ENCODE assay signal across 8 cellular contexts in the genomic region with DNA sequence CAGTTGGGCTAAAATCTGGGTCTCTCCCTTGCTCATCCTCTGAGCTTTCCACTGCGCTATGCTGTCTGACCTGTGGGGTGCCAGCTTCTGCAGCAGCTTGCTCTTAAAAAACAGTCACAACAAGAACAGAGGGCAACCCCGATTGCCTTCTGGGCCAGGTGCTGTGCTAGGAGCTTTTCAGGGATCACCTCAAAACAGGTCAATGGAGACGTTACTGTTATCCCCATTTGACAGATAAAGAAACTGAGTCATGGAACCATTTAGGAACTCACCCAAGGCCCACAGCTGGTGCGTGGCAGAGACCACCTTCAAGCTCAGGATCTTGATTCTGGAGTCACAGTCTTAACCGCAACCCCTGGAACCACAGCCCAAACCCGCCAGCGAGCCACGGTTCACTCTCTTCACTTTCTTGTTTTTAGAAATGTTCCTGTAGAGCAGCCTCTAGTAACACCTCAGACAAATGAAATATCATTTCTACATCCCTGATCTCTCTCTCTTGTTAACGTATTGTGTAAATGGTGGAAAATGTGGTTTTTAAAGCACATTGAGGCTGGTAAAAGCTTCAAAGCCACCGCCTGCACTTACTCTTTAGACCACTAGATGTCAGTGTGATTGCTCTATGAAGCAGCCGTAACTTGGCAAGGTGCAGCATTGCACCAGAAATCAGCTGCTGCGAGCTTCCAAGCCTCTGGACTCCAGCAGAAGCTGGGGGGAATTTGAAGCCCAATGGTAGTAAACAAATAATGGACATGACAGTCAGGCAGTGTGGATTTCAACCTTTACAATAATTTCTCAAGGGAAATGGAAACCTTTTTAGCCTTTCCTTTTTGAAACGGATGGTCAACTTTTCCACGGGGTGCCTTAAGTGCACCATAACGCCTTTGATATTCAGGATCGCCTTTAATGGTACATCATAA. TPM values are rescaled to one million over a fixed set of nuclear protein-coding genes. Genes with fewer than 3 reads are reported as not detected.
DNase-seq lines count a peak whose midpoint lies in the region; ATAC-seq, FAIRE-seq and TF ChIP-seq lines count a peak whose summit lies in the region.

No MANE protein-coding gene starts in this region.

- FAIRE-seq in pancreas (lab: Jason Lieb, UNC) (peak; percentile 17), urothelium cell line (lab: Jason Lieb, UNC) (no peak)

- H3K79me2 ChIP-seq in SK-N-SH (ENCODE audit: insufficient read depth) = no peaks in the 10 kb centered on the region

- H3K4me1 ChIP-seq in SK-N-SH (ENCODE audit: control insufficient read depth in 1 of 2, insufficient read depth in 2 of 2, low read depth in 1 of 2, low read length in 1 of 2) (no peaks in the 10 kb centered on the region), pancreas (no peaks in the 10 kb centered on the region)

- ATAC-seq in pancreas = peak; percentile 77 to 93 (median 92)

- POLR2A ChIA-PET in SK-N-SH (lab: Yijun Ruan, JAX) = no interaction called here

- H3K9me2 ChIP-seq in SK-N-SH = no peaks in the 10 kb centered on the region

- DNase-seq in GM04503 (ENCODE audit: low read depth) (peak; percentile 21), HCEC 1CT (peak; percentile 71), MV-4-11 (lab: John Stamatoyannopoulos, UW) (peak; percentile 84), SK-N-SH (peak; percentile 51), glomerular endothelial cell (ENCODE audit: extremely low read depth, low read depth, low spot score) (peak; percentile 41), pancreas (peak in 5 of 6 donors; percentile 48 to 79 (median 61)), urothelium cell line (ENCODE audit: low spot score) (peak; percentile 88)
- DNase-seq in activated naive CD4-positive, alpha-beta T cell treated with anti-CD3 and anti-CD28 coated beads, Interleukin-2, amount 50 U/mL, for 16 hours = peak; percentile 75

- peak; percentile 74 for TF ChIP-seq RAD21 in SK-N-SH (IDR thresholded peaks at IDR 0.05; ENCODE audit: low read length)

- no peak for TF ChIP-seq EP300 in SK-N-SH (IDR thresholded peaks at IDR 0.05; ENCODE audit: borderline replicate concordance in 1 of 2, low read depth in 1 of 2, low read length in 1 of 2)

- H3K9ac ChIP-seq in SK-N-SH = no peak overlapping the region

- H3K27ac ChIP-seq in SK-N-SH (ENCODE audit: low read depth in 2 of 2, low read length in 1 of 2) = no peak overlapping the region
- H3K27ac ChIP-seq in pancreas = no peak overlapping the region

- WGBS in SK-N-SH (ENCODE audit: low lambda C conversion rate) = 43% methylated on average over 15 of the region's 16 CpGs
- 57 to 60% methylated on average over 16 of the region's 16 CpGs for WGBS in pancreas, 2 donors

- H3F3A ChIP-seq in SK-N-SH (replicated peaks; ENCODE audit: insufficient read depth) = no peaks in the 10 kb centered on the region

- CTCF ChIA-PET in SK-N-SH (lab: Yijun Ruan, JAX) = interaction anchor here (0.5 to 4.4 kb wide), 53 partner anchors 9 to 1524 kb away, joined by 3 to 49 read pairs (median 4); no protein-coding TSS in a partner anchor

- intact Hi-C loops in pancreas (cut with DNase I) = loop anchor here in 1 of 3 donors (10.0 kb wide), 1 partner anchor 347 kb away; no protein-coding TSS in a partner anchor

- H3K9me3 ChIP-seq in SK-N-SH (no peaks in the 10 kb centered on the region), pancreas (no peaks in the 10 kb centered on the region)

- TF ChIP-seq CTCF in SK-N-SH (IDR thresholded peaks at IDR 0.05) (peak; percentile 93), pancreas (IDR thresholded peaks at IDR 0.05) (peak; percentile 87 to 97 (median 96))

- H3K4me3 ChIP-seq in SK-N-SH (ENCODE audit: low read depth in 2 of 2, low read length in 1 of 2) (peak overlapping the region in 1 of 2 experiments; percentile 32; a peak in 1 of 4 replicates), pancreas (peak overlapping the region in 1 of 4 donors; percentile 22)

- H3K36me3 ChIP-seq in SK-N-SH (replicated peaks in 1 of 2; ENCODE audit: control insufficient read depth in 1 of 2, insufficient read depth in 2 of 2, low read length in 1 of 2) (no peaks in the 10 kb centered on the region), pancreas (no peaks in the 10 kb centered on the region)

- H4K20me1 ChIP-seq in SK-N-SH (ENCODE audit: insufficient read depth) = no peaks in the 10 kb centered on the region

- H2AFZ ChIP-seq in SK-N-SH (ENCODE audit: low read depth) = no peak overlapping the region

- H3K27me3 ChIP-seq in SK-N-SH (ENCODE audit: insufficient read depth) (peaks cover 50% of the 10 kb centered on the region), pancreas (no peaks in the 10 kb centered on the region)

- no peak overlapping the region for H3K4me2 ChIP-seq in SK-N-SH

TF ChIP-seq in SK-N-SH, 30 proteins besides CTCF, POLR2A, EP300 and RAD21:
- TF ChIP-seq RXRA (IDR thresholded peaks at IDR 0.05; ENCODE audit: borderline replicate concordance, low read depth) = no peak
- peak; percentile 32; the same call in 1 of the 2 replicates for TF ChIP-seq NFIC (IDR thresholded peaks at IDR 0.05; ENCODE audit: borderline replicate concordance)
- no peak for TF ChIP-seq MEF2A (IDR thresholded peaks at IDR 0.05; ENCODE audit: borderline replicate concordance, low read depth)
- no peak for TF ChIP-seq FOXM1 (IDR thresholded peaks at IDR 0.05; ENCODE audit: low read depth)
- TF ChIP-seq FOXJ3 (CRISPR knock-in tag; IDR thresholded peaks at IDR 0.05) = no peak
- no peak for TF ChIP-seq JUND (IDR thresholded peaks at IDR 0.05)
- peak; percentile 71 for TF ChIP-seq SMC3 (IDR thresholded peaks at IDR 0.05; ENCODE audit: low read depth, low read length)
- no peak for TF ChIP-seq SIN3A (IDR thresholded peaks at IDR 0.05; ENCODE audit: borderline replicate concordance, low read depth, low read length)

RNA-seq across cellular contexts. Expression of a gene that starts 1.7 kb away (rescaled TPM):
- polyA plus RNA-seq in SK-N-SH (2012; rRNA removed) (not detected in 2 replicates), pancreas (under 1 TPM; 0.49 to 0.56 TPM)
- polyA plus RNA-seq in SK-N-SH (2012; cell fraction: cytosol; rRNA removed) = not detected in 2 replicates
- polyA plus RNA-seq in SK-N-SH (2012; cell fraction: nucleus; rRNA removed) = not detected in 2 replicates
- total RNA-seq in glomerular endothelial cell (not detected in 2 replicates), pancreas (10 to 100 TPM in 1 of 6 donors, 1 to 10 TPM in 3, under 1 TPM in 2; 0.79 to 16.9 (median 2.5) TPM)

Comparison
In these comparisons a context has a peak if more than half of its experiments do, and no peak if none do; other contexts are left out.
1. DNase-seq: peak in every context shown above with its lines; median percentile 88 in urothelium cell line; 84 in MV-4-11; 75 in activated naive CD4-positive, alpha-beta T cell treated with anti-CD3 and anti-CD28 coated beads, Interleukin-2, amount 50 U/mL, for 16 hours; 71 in HCEC 1CT; 61 in pancreas; 51 in SK-N-SH; 41 in glomerular endothelial cell; 21 in GM04503.